18 cellular contexts compared by ENCODE assay signal in genomic region chr11:45671246-45672171, GRCh38. TPM values are rescaled to one million over a fixed set of nuclear protein-coding genes. Genes with fewer than 3 reads are reported as not detected.
DNase-seq lines count a peak whose midpoint lies in the region; ATAC-seq and TF ChIP-seq lines count a peak whose summit lies in the region.
"Had no signal": no experiment of that assay in that cellular context is flagged by ENCODE, and none has a peak within 500 bp of the region (broad histone marks: within the 10 kb centered on the region; RNA-seq: fewer than 3 reads in every experiment).

No MANE protein-coding gene starts in this region.

- peaks cover 32% of the 10 kb centered on the region for H3K27me3 Mint-ChIP-seq in H9 (ENCODE audit: low read depth)
- peaks cover 73% of the 10 kb centered on the region for H3K27me3 Mint-ChIP-seq in stimulated activated memory B cell treated with anti-CD40 and anti-IgM and Interleukin-4, amounts not matched to agents 10 μg/mL and 1 μg/mL and 100 μg/mL, for 72 hours

- H3K4me3 Mint-ChIP-seq in H9: no peak overlapping the region
- no peak overlapping the region for H3K4me3 Mint-ChIP-seq in stimulated activated memory B cell treated with anti-CD40 and anti-IgM and Interleukin-4, amounts not matched to agents 10 μg/mL and 1 μg/mL and 100 μg/mL, for 72 hours
- H3K4me3 Mint-ChIP-seq: activated naive CD4-positive, alpha-beta T cell treated with anti-CD3 and anti-CD28 coated beads, Interleukin-2, amount 10 ng/mL, durations not matched to agents 7 days and 5 days; effector memory CD8-positive, alpha-beta T cell; T-cell had no signal

- H3K4ac ChIP-seq in H9 (ENCODE audit: low read depth, low read length): no peak overlapping the region

- no peaks in the 10 kb centered on the region; a peak in 1 of 5 replicates for H3K9me3 Mint-ChIP-seq in H9
- no peaks in the 10 kb centered on the region for H3K9me3 Mint-ChIP-seq in stimulated activated memory B cell treated with anti-CD40 and anti-IgM and Interleukin-4, amounts not matched to agents 10 μg/mL and 1 μg/mL and 100 μg/mL, for 72 hours
- H3K9me3 Mint-ChIP-seq: activated naive CD4-positive, alpha-beta T cell treated with anti-CD3 and anti-CD28 coated beads, Interleukin-2, amount 10 ng/mL, durations not matched to agents 7 days and 5 days; effector memory CD8-positive, alpha-beta T cell; T-cell had no signal

- no peak overlapping the region for H2BK120ac ChIP-seq in H9 (ENCODE audit: low read depth, low read length, poor library complexity, severe bottlenecking)

- no peak overlapping the region for H2BK12ac ChIP-seq in H9 (ENCODE audit: insufficient read length, low read depth, low read length)

- whole genome bisulfite sequencing in H9 (ENCODE audit: extremely low coverage, insufficient read length, low lambda C conversion rate): no CpG with 5 or more reads among the region's 12 CpGs

- H2AFZ ChIP-seq in H9 (ENCODE audit: low read length): no peak overlapping the region
- H2AFZ ChIP-seq: PC-9 had no signal

- no peaks in the 10 kb centered on the region for H3K36me3 Mint-ChIP-seq in H9 (ENCODE audit: insufficient read depth in 1 of 3, low read depth in 3 of 3)
- H3K36me3 Mint-ChIP-seq in stimulated activated memory B cell treated with anti-CD40 and anti-IgM and Interleukin-4, amounts not matched to agents 10 μg/mL and 1 μg/mL and 100 μg/mL, for 72 hours: no peaks in the 10 kb centered on the region
- H3K36me3 Mint-ChIP-seq: activated naive CD4-positive, alpha-beta T cell treated with anti-CD3 and anti-CD28 coated beads, Interleukin-2, amount 10 ng/mL, durations not matched to agents 7 days and 5 days; T-cell had no signal

- no peaks in the 10 kb centered on the region for H3K4me1 ChIP-seq in H9 (ENCODE audit: insufficient read depth, low read length)

- H3K4me3 ChIP-seq in WERI-Rb-1 (ENCODE audit: low read depth, low read length): no peak overlapping the region
- H3K4me3 ChIP-seq: GM12878, PC-9 had no signal

- H2BK15ac ChIP-seq in H9 (ENCODE audit: low read depth, low read length): no peak overlapping the region

- H2AK5ac ChIP-seq in H9 (ENCODE audit: insufficient read length, low read length): no peak overlapping the region

- H3K14ac ChIP-seq in H9 (ENCODE audit: insufficient read depth, low read length): no peak overlapping the region; the same call in 1 of the 2 replicates

- peak; percentile 15; the same call in 1 of the 3 replicates for TF ChIP-seq CTCF in H9 (conservative IDR thresholded peaks at IDR 0.05)
- TF ChIP-seq CTCF in WERI-Rb-1 (IDR thresholded peaks at IDR 0.05; ENCODE audit: low read depth, low read length): peak; percentile 59

- peaks cover 11 to 19% of the 10 kb centered on the region in 2 experiments for H3K4me1 Mint-ChIP-seq in H9
- H3K4me1 Mint-ChIP-seq in stimulated activated memory B cell treated with anti-CD40 and anti-IgM and Interleukin-4, amounts not matched to agents 10 μg/mL and 1 μg/mL and 100 μg/mL, for 72 hours: peaks cover 11% of the 10 kb centered on the region
- H3K4me1 Mint-ChIP-seq: activated naive CD4-positive, alpha-beta T cell treated with anti-CD3 and anti-CD28 coated beads, Interleukin-2, amount 10 ng/mL, durations not matched to agents 7 days and 5 days; T-cell had no signal

- no peak overlapping the region for H3K9ac ChIP-seq in H9 (ENCODE audit: extremely low read depth, insufficient read length, low read length)

- no peak overlapping the region for H4K8ac ChIP-seq in H9 (replicated peaks; ENCODE audit: insufficient read length, low read depth, low read length)

- H3K9me3 ChIP-seq in H9 (ENCODE audit: control insufficient read depth, low read depth, low read length) (no peaks in the 10 kb centered on the region), WERI-Rb-1 (ENCODE audit: severe bottlenecking) (no peaks in the 10 kb centered on the region)

- no peaks in the 10 kb centered on the region for H3K36me3 ChIP-seq in WERI-Rb-1

- H3K56ac ChIP-seq in H9 (ENCODE audit: insufficient read length, low read depth, low read length): no peak overlapping the region

- H3K27ac Mint-ChIP-seq in H9: peak overlapping the region in 1 of 3 experiments; percentile 90; a peak in 1 of 7 replicates
- no peak overlapping the region for H3K27ac Mint-ChIP-seq in stimulated activated memory B cell treated with anti-CD40 and anti-IgM and Interleukin-4, amounts not matched to agents 10 μg/mL and 1 μg/mL and 100 μg/mL, for 72 hours
- H3K27ac Mint-ChIP-seq: activated naive CD4-positive, alpha-beta T cell treated with anti-CD3 and anti-CD28 coated beads, Interleukin-2, amount 10 ng/mL, durations not matched to agents 7 days and 5 days; effector memory CD8-positive, alpha-beta T cell; T-cell had no signal

- no peak overlapping the region for H3T11ph ChIP-seq in H9 (ENCODE audit: low read length)

- H2BK5ac ChIP-seq in H9 (ENCODE audit: insufficient read length, low read length): no peak overlapping the region

- H4K91ac ChIP-seq in H9 (ENCODE audit: insufficient read length, low read depth, low read length): no peak overlapping the region

- H3K4me2 ChIP-seq in H9 (ENCODE audit: insufficient read depth, insufficient read length, low read length): no peak overlapping the region
- H3K4me2 ChIP-seq: PC-9 had no signal

- H3K18ac ChIP-seq in H9 (ENCODE audit: insufficient read length, low read depth, low read length): no peak overlapping the region

- no peak overlapping the region for H4K5ac ChIP-seq in H9 (ENCODE audit: insufficient read length, low read depth, low read length)

- peaks cover 3% of the 10 kb centered on the region for H4K20me1 ChIP-seq in H9 (ENCODE audit: control insufficient read depth, insufficient read depth, insufficient read length)

- peak; percentile 49 for DNase-seq in H9
- peak; percentile 70 for DNase-seq in WERI-Rb-1
- DNase-seq in islet precursor cell: peak; percentile 70
- DNase-seq in AG08395 (ENCODE audit: low spot score): no peak
- no peak for DNase-seq in NCI-H146 treated with DMSO at 0.1 percent for 48 hours (lab: John Stamatoyannopoulos, UW; ENCODE audit: unreplicated experiment)
- DNase-seq: activated naive CD4-positive, alpha-beta T cell treated with anti-CD3 and anti-CD28 coated beads, Interleukin-2, amount 10 ng/mL, durations not matched to agents 7 days and 5 days; effector memory CD8-positive, alpha-beta T cell; Kasumi-1; NCI-H1436 treated with DMSO at 0.1 percent for 48 hours; PC-9; stimulated activated naive CD4-positive, alpha-beta T cell treated with Interleukin-2 at 50 U/mL for 16 hours; T-cell had no signal

- ATAC-seq in stimulated activated memory B cell treated with anti-CD40 and anti-IgM and Interleukin-4, amounts not matched to agents 10 μg/mL and 1 μg/mL and 100 μg/mL, for 72 hours: peak; percentile 12
- no peak for ATAC-seq in HG03354 (IDR thresholded peaks at IDR 0.05; ENCODE audit: poor library complexity, severe bottlenecking, unreplicated experiment)
- ATAC-seq: effector memory CD8-positive, alpha-beta T cell; GM12878; T-cell had no signal

- no peaks in the 10 kb centered on the region for H3K79me2 ChIP-seq in H9 (ENCODE audit: insufficient read depth, low read length)

- H3K27me3 ChIP-seq in H9 (ENCODE audit: insufficient read depth, low read length) (peaks cover 4% of the 10 kb centered on the region; the same call in 1 of the 2 replicates), WERI-Rb-1 (ENCODE audit: insufficient read depth, low read depth, severe bottlenecking) (no peaks in the 10 kb centered on the region)

- H3K27ac ChIP-seq in H9 (ENCODE audit: insufficient read length, low read depth, low read length) (no peak overlapping the region), WERI-Rb-1 (no peak overlapping the region)
- H3K27ac ChIP-seq: C4-2B, HL-60, PC-9 had no signal

- H3K23ac ChIP-seq in H9 (ENCODE audit: insufficient read length, low read depth, low read length): no peak overlapping the region

- no peaks in the 10 kb centered on the region for H3K23me2 ChIP-seq in H9 (ENCODE audit: insufficient read length, low read depth, low read length, poor library complexity, severe bottlenecking)

- H2BK20ac ChIP-seq in H9 (ENCODE audit: low read depth, low read length, poor library complexity, severe bottlenecking): no peak overlapping the region

- no peaks in the 10 kb centered on the region for H3K79me1 ChIP-seq in H9 (ENCODE audit: insufficient read depth, low read depth, low read length, poor library complexity, severe bottlenecking)

RNA-seq across cellular contexts. Expression of gene CHST1, which starts 6.1 kb away (rescaled TPM):
- 0.39 and 0.57 TPM in 2 replicates for total RNA-seq in H9 (2021)
- total RNA-seq: GM12878, NCI-H460, PC-9 had no signal

Comparison
In these comparisons a context has a peak if more than half of its experiments do, and no peak if none do; other contexts are left out.
1. DNase-seq: peak in H9 (single experiment), WERI-Rb-1 (single experiment) and islet precursor cell (single experiment); none in AG08395 (single experiment) and NCI-H146 treated with DMSO at 0.1 percent for 48 hours (single experiment).